ENCODE assay signal across 33 cellular contexts in the genomic region with DNA sequence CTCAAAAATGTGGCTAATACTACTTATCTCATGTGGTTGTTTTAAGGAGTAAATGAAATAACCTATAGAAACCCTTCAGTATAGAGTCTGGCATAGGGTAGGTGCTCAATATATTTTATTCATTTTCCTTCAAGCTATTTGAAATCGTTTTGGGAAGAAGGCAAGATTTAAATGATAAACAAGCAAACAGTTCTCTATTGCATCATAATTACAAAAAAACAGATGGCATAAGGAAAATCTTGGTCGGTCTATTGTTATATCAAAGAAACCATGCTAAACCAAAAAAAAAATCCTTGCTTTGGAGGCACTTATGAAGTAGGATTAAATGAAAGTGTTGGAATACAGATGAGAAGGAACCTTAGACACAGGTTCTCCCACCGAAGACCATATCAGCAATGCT. TPM values are rescaled to one million over a fixed set of nuclear protein-coding genes. Genes with fewer than 3 reads are reported as not detected.
"Had no signal": no experiment of that assay in that cellular context is flagged by ENCODE, and none has a peak within 500 bp of the region (broad histone marks: within the 10 kb centered on the region; RNA-seq: fewer than 3 reads in every experiment).

No MANE protein-coding gene starts in this region.

- H3K27ac ChIP-seq: coronary artery, dorsolateral prefrontal cortex, epithelial cell of prostate, esophagus squamous epithelium, foreskin keratinocyte, gastroesophageal sphincter, heart right ventricle, left lung, lower lobe of right lung had no signal

- H3K27ac Mint-ChIP-seq: mesothelial cell of epicardium, naive B cell had no signal

- H3K9me3 ChIP-seq: esophagus squamous epithelium, gastroesophageal sphincter, heart right ventricle, left lung, lower lobe of right lung, mucosa of descending colon had no signal

- H3K4me3 ChIP-seq: coronary artery, dorsolateral prefrontal cortex, esophagus squamous epithelium, gastroesophageal sphincter, heart right ventricle, left lung, lower lobe of right lung, mucosa of descending colon had no signal

- FAIRE-seq: colon, endometrium, frontal cortex, islet of Langerhans, keratinocyte had no signal

- DNase-seq: dermis blood vessel endothelial cell; dorsolateral prefrontal cortex; effector CD4-positive, alpha-beta T cell; effector memory CD4-positive, alpha-beta T cell; erythroblast; esophagus squamous epithelium; foreskin keratinocyte; heart right ventricle; hippocampal formation; left cardiac atrium; left lung; left ventricle myocardium superior; lower lobe of right lung; mesenchymal stem cell; mucosa of descending colon; naive B cell had no signal

- H3K4me1 ChIP-seq: foreskin keratinocyte had no signal

- H3K4me3 Mint-ChIP-seq: mesothelial cell of epicardium had no signal

- H3K27me3 Mint-ChIP-seq: naive B cell had no signal

- ATAC-seq: esophagus mucosa, foreskin keratinocyte, gastroesophageal sphincter, heart right ventricle, left cardiac atrium, left lung, left ventricle myocardium superior, lower lobe of right lung, mucosa of descending colon had no signal

- H3K27me3 ChIP-seq: dorsolateral prefrontal cortex, esophagus squamous epithelium, foreskin keratinocyte, gastroesophageal sphincter, heart right ventricle, left lung had no signal

RNA-seq across cellular contexts. Expression of a gene that starts 17.5 kb away (rescaled TPM):
- total RNA-seq: dermis blood vessel endothelial cell, dorsolateral prefrontal cortex, esophagus mucosa, esophagus squamous epithelium, fibroblast of lung, fibroblast of villous mesenchyme, foreskin keratinocyte, frontal cortex, gastroesophageal sphincter, heart right ventricle, kidney epithelial cell, left cardiac atrium, left lung, left ventricle myocardium superior, lower leg skin, lower lobe of right lung, lung microvascular endothelial cell, mesenteric fat pad, mesothelial cell of epicardium, mucosa of descending colon, myocyte had no signal
- polyA plus RNA-seq: fibroblast of lung, foreskin keratinocyte, heart right ventricle, keratinocyte had no signal
